In genomic region chr13:20170931-20171330, GRCh38 we compare ENCODE assay signal across 30 cellular contexts. TPM values are rescaled to one million over a fixed set of nuclear protein-coding genes. Genes with fewer than 3 reads are reported as not detected.
"Had no signal": no experiment of that assay in that cellular context is flagged by ENCODE, and none has a peak within 500 bp of the region (broad histone marks: within the 10 kb centered on the region; RNA-seq: fewer than 3 reads in every experiment).

No MANE protein-coding gene starts in this region.

- DNase-seq: activated CD4-positive, alpha-beta T cell treated with anti-CD3 and anti-CD28 coated beads for 36 hours; activated CD4-positive, alpha-beta T cell treated with anti-CD3 and anti-CD28 coated beads, Interleukin-2, amount 50 U/mL, for 4 hours; activated CD8-positive, alpha-beta memory T cell treated with anti-CD3 and anti-CD28 coated beads for 24 hours; activated CD8-positive, alpha-beta memory T cell treated with anti-CD3 and anti-CD28 coated beads, Interleukin-2, amount 50 U/mL, for 4 hours; activated T-cell treated with anti-CD3 and anti-CD28 coated beads, Interleukin-2, amount 50 U/mL, for 24 hours; brain microvascular endothelial cell; colonic mucosa; dorsolateral prefrontal cortex; effector memory CD8-positive, alpha-beta T cell; esophagus squamous epithelium; head of caudate nucleus; hypothalamus; left ventricle myocardium inferior; midbrain; ovary; right cardiac atrium; stimulated activated CD4-positive, alpha-beta T cell treated with anti-CD3 and anti-CD28 coated beads, Interleukin-4, amount 100 ng/mL, for 24 hours; substantia nigra; T-helper 2 cell; thyroid gland had no signal

- H3K4me1 ChIP-seq: colonic mucosa, thyroid gland had no signal

- H3K27ac ChIP-seq: ascending aorta, brain microvascular endothelial cell, colonic mucosa, dorsolateral prefrontal cortex, esophagus squamous epithelium, gastroesophageal sphincter, left ventricle myocardium inferior, neutrophil, ovary, thyroid gland had no signal

- H3K27ac Mint-ChIP-seq: activated CD4-positive, alpha-beta T cell treated with anti-CD3 and anti-CD28 coated beads for 36 hours; activated T-cell treated with anti-CD3 and anti-CD28 coated beads, Interleukin-2, amount 50 U/mL, for 24 hours; activated T-helper 17 cell treated with anti-CD3 and anti-CD28 coated beads, Interleukin-2, amount 50 U/mL, for 72 hours; effector memory CD8-positive, alpha-beta T cell; natural killer cell treated with Interleukin-12 subunit alpha and Interleukin-12 subunit beta and Interleukin-15 and Interleukin-18, amount 100 ng/mL, for 72 hours; stimulated activated naive CD8-positive, alpha-beta T cell treated with anti-CD3 and anti-CD28 coated beads, Interleukin-15, Interleukin-2, amounts not matched to agents 100 ng/mL and 50 ng/mL, for 24 hours had no signal

- H3K36me3 Mint-ChIP-seq: activated naive CD4-positive, alpha-beta T cell treated with anti-CD3 and anti-CD28 coated beads, Interleukin-2, amount 50 U/mL, for 72 hours; natural killer cell treated with Interleukin-12 subunit alpha and Interleukin-12 subunit beta and Interleukin-15 and Interleukin-18, amount 100 ng/mL, for 72 hours had no signal

- ATAC-seq: activated CD4-positive, alpha-beta T cell treated with anti-CD3 and anti-CD28 coated beads for 36 hours; activated naive CD4-positive, alpha-beta T cell treated with anti-CD3 and anti-CD28 coated beads, Interleukin-2, amount 50 U/mL, for 72 hours; activated T-helper 17 cell treated with anti-CD3 and anti-CD28 coated beads, Interleukin-2, amount 50 U/mL, for 72 hours; effector memory CD8-positive, alpha-beta T cell; gastroesophageal sphincter; natural killer cell treated with Interleukin-12 subunit alpha and Interleukin-12 subunit beta and Interleukin-15 and Interleukin-18, amount 100 ng/mL, for 72 hours; right cardiac atrium had no signal

- H3K27me3 ChIP-seq: ascending aorta, colonic mucosa, ovary, thyroid gland had no signal

- H3K4me3 Mint-ChIP-seq: activated CD4-positive, alpha-beta T cell treated with anti-CD3 and anti-CD28 coated beads for 36 hours; activated T-cell treated with anti-CD3 and anti-CD28 coated beads, Interleukin-2, amount 50 U/mL, for 24 hours; activated T-helper 17 cell treated with anti-CD3 and anti-CD28 coated beads, Interleukin-2, amount 50 U/mL, for 72 hours; central memory CD8-positive, alpha-beta T cell; effector memory CD8-positive, alpha-beta T cell; natural killer cell treated with Interleukin-12 subunit alpha and Interleukin-12 subunit beta and Interleukin-15 and Interleukin-18, amount 100 ng/mL, for 72 hours; stimulated activated naive CD8-positive, alpha-beta T cell treated with anti-CD3 and anti-CD28 coated beads, Interleukin-15, Interleukin-2, amounts not matched to agents 100 ng/mL and 50 ng/mL, for 24 hours had no signal

- H3K36me3 ChIP-seq: ascending aorta, brain microvascular endothelial cell, colonic mucosa, esophagus squamous epithelium, gastroesophageal sphincter, left ventricle myocardium inferior, neutrophil, ovary, thyroid gland had no signal

- H3K9me3 Mint-ChIP-seq: activated naive CD4-positive, alpha-beta T cell treated with anti-CD3 and anti-CD28 coated beads, Interleukin-2, amount 50 U/mL, for 72 hours; activated T-cell treated with anti-CD3 and anti-CD28 coated beads, Interleukin-2, amount 50 U/mL, for 24 hours; activated T-helper 17 cell treated with anti-CD3 and anti-CD28 coated beads, Interleukin-2, amount 50 U/mL, for 72 hours; central memory CD8-positive, alpha-beta T cell; effector memory CD8-positive, alpha-beta T cell; natural killer cell treated with Interleukin-12 subunit alpha and Interleukin-12 subunit beta and Interleukin-15 and Interleukin-18, amount 100 ng/mL, for 72 hours; stimulated activated naive CD8-positive, alpha-beta T cell treated with anti-CD3 and anti-CD28 coated beads, Interleukin-15, Interleukin-2, amounts not matched to agents 100 ng/mL and 50 ng/mL, for 24 hours had no signal

- H3K4me1 Mint-ChIP-seq: central memory CD8-positive, alpha-beta T cell had no signal

- H3K4me3 ChIP-seq: ascending aorta, colonic mucosa, dorsolateral prefrontal cortex, esophagus squamous epithelium, gastroesophageal sphincter, left ventricle myocardium inferior, ovary, thyroid gland had no signal

- H3K9me3 ChIP-seq: ascending aorta, colonic mucosa, esophagus squamous epithelium, gastroesophageal sphincter, left ventricle myocardium inferior, neutrophil, ovary, thyroid gland had no signal

RNA-seq across cellular contexts. Expression of gene GJA3, which starts 10.1 kb away (rescaled TPM):
- total RNA-seq: ascending aorta, lung microvascular endothelial cell had no signal

RNA-seq across cellular contexts. Expression of gene GJB2, which starts 21.8 kb away (rescaled TPM):
- total RNA-seq: left ventricle myocardium inferior, lung microvascular endothelial cell, pulmonary artery endothelial cell had no signal
